In the genomic region with DNA sequence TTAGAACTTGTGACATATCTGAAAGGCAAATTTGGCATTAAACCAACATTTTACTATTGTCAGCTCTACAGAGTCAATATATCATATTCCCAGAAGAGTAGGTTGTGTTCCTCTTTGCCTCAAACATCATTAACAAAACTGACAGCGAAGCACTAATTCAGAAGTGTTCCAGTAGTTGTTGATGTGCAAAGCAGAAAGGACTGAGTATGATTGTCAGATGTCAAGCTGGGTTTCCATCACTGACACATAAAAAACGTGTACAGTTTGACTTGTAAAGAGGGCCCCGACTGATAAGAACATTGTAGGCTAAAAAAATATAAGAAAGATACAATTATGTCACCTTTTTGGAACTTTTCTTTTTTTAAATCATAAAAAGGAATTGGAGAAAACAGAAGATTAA, we compare ENCODE assay signal across 25 cellular contexts.
DNase-seq lines count a peak whose midpoint lies in the region; ATAC-seq, FAIRE-seq and TF ChIP-seq lines count a peak whose summit lies in the region.
"Had no signal": no experiment of that assay in that cellular context is flagged by ENCODE, and none has a peak within 500 bp of the region (broad histone marks: within the 10 kb centered on the region; RNA-seq: fewer than 3 reads in every experiment).

No MANE protein-coding gene starts in this region.

- no peaks in the 10 kb centered on the region; a peak in 1 of 5 replicates for H3K4me1 ChIP-seq in K562 (replicated peaks in 1 of 2; ENCODE audit: control insufficient read depth in 2 of 2, insufficient read depth in 2 of 2, low read length in 2 of 2)
- no peaks in the 10 kb centered on the region for H3K4me1 ChIP-seq in CD8-positive, alpha-beta T cell (ENCODE audit: insufficient read depth, low read length)
- H3K4me1 ChIP-seq: gastrocnemius medialis, sigmoid colon had no signal

- no peaks in the 10 kb centered on the region for H3K36me3 Mint-ChIP-seq in CD8-positive, alpha-beta T cell
- H3K36me3 Mint-ChIP-seq: memory B cell; stimulated activated effector memory CD8-positive, alpha-beta T cell treated with anti-CD3 and anti-CD28 coated beads, Interleukin-12 subunit alpha, Interleukin-12 subunit beta, amount 100 ng/mL, for 72 hours had no signal

- H3K9me1 ChIP-seq in K562 (ENCODE audit: control insufficient read depth, insufficient read depth, low read length) = no peaks in the 10 kb centered on the region

- TF ChIP-seq EP300 in K562 (IDR thresholded peaks at IDR 0.05; ENCODE audit: low read length) = no peak

- BruUV-seq in K562 (replicated peaks; lab: Mats Ljungman, UMichigan) = no TSS peak

- H3K36me3 ChIP-seq in K562 (ENCODE audit: control insufficient read depth, insufficient read depth, low read length) = no peaks in the 10 kb centered on the region
- H3K36me3 ChIP-seq in CD8-positive, alpha-beta T cell (ENCODE audit: insufficient read depth, low read length) = no peaks in the 10 kb centered on the region
- H3K36me3 ChIP-seq: gastrocnemius medialis, sigmoid colon had no signal

- ATAC-seq in K562 = no peak
- no peak for ATAC-seq in CD8-positive, alpha-beta T cell
- ATAC-seq: activated CD4-positive, CD25-positive, alpha-beta regulatory T cell treated with anti-CD3 and anti-CD28 coated beads, Interleukin-2, amount 50 U/mL, for 24 hours; gastrocnemius medialis; GM23338; stimulated activated effector memory CD8-positive, alpha-beta T cell treated with anti-CD3 and anti-CD28 coated beads, Interleukin-12 subunit alpha, Interleukin-12 subunit beta, amount 100 ng/mL, for 72 hours had no signal

- H3K4me2 ChIP-seq in K562 (ENCODE audit: insufficient read depth, low read length) = no peak overlapping the region
- H3K4me2 ChIP-seq: GM23338, SK-N-SH had no signal

- H3K27me3 ChIP-seq in K562 (ENCODE audit: control insufficient read depth in 2 of 2, insufficient read depth in 2 of 2, low read length in 2 of 2) = no peaks in the 10 kb centered on the region; a peak in 1 of 5 replicates
- no peaks in the 10 kb centered on the region for H3K27me3 ChIP-seq in CD8-positive, alpha-beta T cell (ENCODE audit: insufficient read depth, low read length)
- H3K27me3 ChIP-seq: gastrocnemius medialis, sigmoid colon had no signal

- H3K4me3 Mint-ChIP-seq in CD8-positive, alpha-beta T cell = no peak overlapping the region
- H3K4me3 Mint-ChIP-seq: activated naive CD4-positive, alpha-beta T cell treated with anti-CD3 and anti-CD28 coated beads for 36 hours; GM23338; memory B cell; stimulated activated effector memory CD8-positive, alpha-beta T cell treated with anti-CD3 and anti-CD28 coated beads, Interleukin-12 subunit alpha, Interleukin-12 subunit beta, amount 100 ng/mL, for 72 hours; T-helper 1 cell treated with Interleukin-12 subunit alpha and Interleukin-12 subunit beta and Interleukin-4 antibody, amounts not matched to agents 30 μg/mL and 1 μg/mL, for 36 hours; type B pancreatic cell had no signal

- no peaks in the 10 kb centered on the region for H3K9me3 Mint-ChIP-seq in CD8-positive, alpha-beta T cell
- H3K9me3 Mint-ChIP-seq: GM23338 had no signal

- H3K27ac Mint-ChIP-seq in CD8-positive, alpha-beta T cell = no peak overlapping the region
- H3K27ac Mint-ChIP-seq: activated naive CD4-positive, alpha-beta T cell treated with anti-CD3 and anti-CD28 coated beads for 36 hours; GM23338; memory B cell; progenitor cell of endocrine pancreas; stimulated activated effector memory CD8-positive, alpha-beta T cell treated with anti-CD3 and anti-CD28 coated beads, Interleukin-12 subunit alpha, Interleukin-12 subunit beta, amount 100 ng/mL, for 72 hours; T-helper 1 cell treated with Interleukin-12 subunit alpha and Interleukin-12 subunit beta and Interleukin-4 antibody, amounts not matched to agents 30 μg/mL and 1 μg/mL, for 36 hours; type B pancreatic cell had no signal

- TF ChIP-seq POLR2A in K562 (conservative IDR thresholded peaks at IDR 0.05) = no peak

- no peaks in the 10 kb centered on the region for H3K9me3 ChIP-seq in K562 (replicated peaks; ENCODE audit: control insufficient read depth, insufficient read depth, low read depth, low read length)
- H3K9me3 ChIP-seq in CD8-positive, alpha-beta T cell (ENCODE audit: low read length) = no peaks in the 10 kb centered on the region
- H3K9me3 ChIP-seq: gastrocnemius medialis, sigmoid colon, SK-N-SH had no signal

- no peak for TF ChIP-seq CTCF in K562 (IDR thresholded peaks at IDR 0.05 in 2 of 3, conservative IDR thresholded peaks at IDR 0.05 in 1 of 3; ENCODE audit: insufficient read depth in 2 of 3, low read depth in 1 of 3, low read length in 3 of 3)
- TF ChIP-seq CTCF in CD8-positive, alpha-beta T cell (IDR thresholded peaks at IDR 0.05) = no peak

- H3K4me3 ChIP-seq in K562 = no peak overlapping the region
- no peak overlapping the region for H3K4me3 ChIP-seq in CD8-positive, alpha-beta T cell (ENCODE audit: low read depth, low read length)
- H3K4me3 ChIP-seq: gastrocnemius medialis, GM23338, sigmoid colon had no signal

- intact Hi-C loops in K562 (cut with micrococcal nuclease) = no loop called here
- intact Hi-C loops in CD8-positive, alpha-beta T cell (cut with DNase I, micrococcal nuclease) = no loop called here

- in situ Hi-C loops in K562 (cut with MboI) = no loop called here

- no peaks in the 10 kb centered on the region for H4K20me1 ChIP-seq in K562 (replicated peaks; ENCODE audit: control insufficient read depth, insufficient read depth, low read length)

- H3K9ac ChIP-seq in K562 (ENCODE audit: insufficient read depth in 1 of 2, low read depth in 2 of 2, low read length in 2 of 2) = no peak overlapping the region
- H3K9ac ChIP-seq: SK-N-SH had no signal

- POLR2A ChIA-PET in HEK293T (lab: Yijun Ruan, JAX) = interaction anchor here (1.1 kb wide), 1 partner anchor 101 kb away, joined by 3 read pairs; no protein-coding TSS in a partner anchor
- POLR2A ChIA-PET in K562 (lab: Yijun Ruan, JAX) = interaction anchor here (1.0 kb wide), 1 partner anchor 10 kb away, joined by 3 read pairs; no protein-coding TSS in a partner anchor
- POLR2A ChIA-PET in CD8-positive, alpha-beta T cell (lab: Charles Lee) = no interaction called here

- no peak overlapping the region for H3K27ac ChIP-seq in K562 (ENCODE audit: extremely low read depth, low read depth, low read length)
- no peak overlapping the region for H3K27ac ChIP-seq in CD8-positive, alpha-beta T cell (ENCODE audit: low read depth, low read length)
- H3K27ac ChIP-seq: C4-2B, gastrocnemius medialis, sigmoid colon had no signal

- CTCF ChIA-PET in HEK293T (lab: Yijun Ruan, JAX) = interaction anchor here (1.2 kb wide), 1 partner anchor 73 kb away, joined by 4 read pairs; no protein-coding TSS in a partner anchor
- CTCF ChIA-PET in K562 (lab: Yijun Ruan, JAX; ENCODE audit: low intra/inter-chr PET ratio) = no interaction called here
- CTCF ChIA-PET in CD8-positive, alpha-beta T cell (lab: Charles Lee) = no interaction called here

- WGBS in K562 (ENCODE audit: insufficient coverage, low coverage, missing lambda C conversion rate) = 21% methylated on average over 3 of the region's 3 CpGs

- no peak for FAIRE-seq in K562 (lab: Jason Lieb, UNC)
- FAIRE-seq: D721Med, TTC549 had no signal

- no peak overlapping the region for H2AFZ ChIP-seq in K562 (ENCODE audit: low read depth, low read length)
- H2AFZ ChIP-seq: GM23338 had no signal

- TF ChIP-seq RAD21 in K562 (CRISPR knock-in tag; conservative IDR thresholded peaks at IDR 0.05 in 1 of 2, IDR thresholded peaks at IDR 0.05 in 1 of 2) = no peak

- DNase-seq in HEK293T (ENCODE audit: extremely low spot score) = no peak
- peak; percentile 41 for DNase-seq in NCI-H146 (lab: John Stamatoyannopoulos, UW)
- DNase-seq in NCI-H2196 treated with DMSO at 0.1 percent for 48 hours (lab: John Stamatoyannopoulos, UW; ENCODE audit: unreplicated experiment) = peak; percentile 41
- DNase-seq in K562 (ENCODE audit: extremely low read depth in 1 of 4, low spot score in 3 of 4) = no peak
- no peak for DNase-seq in NOMO-1 (lab: John Stamatoyannopoulos, UW; ENCODE audit: unreplicated experiment in 2 of 2)
- DNase-seq in anterior cingulate cortex (lab: John Stamatoyannopoulos, UW) = no peak
- DNase-seq in CD8-positive, alpha-beta T cell = no peak
- DNase-seq: activated CD4-positive, alpha-beta T cell treated with anti-CD3 and anti-CD28 coated beads, Interleukin-2, amount 50 U/mL, for 48 hours; activated naive CD4-positive, alpha-beta T cell treated with anti-CD3 and anti-CD28 coated beads for 36 hours; gastrocnemius medialis; hippocampal formation; NCI-H524 treated with DMSO at 0.1 percent for 48 hours; sigmoid colon; SK-N-SH; stimulated activated CD4-positive, alpha-beta T cell treated with anti-CD3 and anti-CD28 coated beads, Interleukin-4, amount 100 ng/mL, for 24 hours had no signal

- H3K27me3 Mint-ChIP-seq in CD8-positive, alpha-beta T cell (ENCODE audit: low read depth) = no peaks in the 10 kb centered on the region
- H3K27me3 Mint-ChIP-seq: memory B cell, progenitor cell of endocrine pancreas, type B pancreatic cell had no signal

- H3K4me1 Mint-ChIP-seq in CD8-positive, alpha-beta T cell (ENCODE audit: low read depth) = no peaks in the 10 kb centered on the region
- H3K4me1 Mint-ChIP-seq: stimulated activated effector memory CD8-positive, alpha-beta T cell treated with anti-CD3 and anti-CD28 coated beads, Interleukin-12 subunit alpha, Interleukin-12 subunit beta, amount 100 ng/mL, for 72 hours had no signal

- no peaks in the 10 kb centered on the region for H3K79me2 ChIP-seq in K562 (ENCODE audit: control insufficient read depth, insufficient read depth, low read length)

TF ChIP-seq in HEK293T, 16 proteins besides CTCF, POLR2A, EP300 and RAD21:
- TF ChIP-seq L3MBTL2 (conservative IDR thresholded peaks at IDR 0.05) = no peak
- TF ChIP-seq, protein P1, sequence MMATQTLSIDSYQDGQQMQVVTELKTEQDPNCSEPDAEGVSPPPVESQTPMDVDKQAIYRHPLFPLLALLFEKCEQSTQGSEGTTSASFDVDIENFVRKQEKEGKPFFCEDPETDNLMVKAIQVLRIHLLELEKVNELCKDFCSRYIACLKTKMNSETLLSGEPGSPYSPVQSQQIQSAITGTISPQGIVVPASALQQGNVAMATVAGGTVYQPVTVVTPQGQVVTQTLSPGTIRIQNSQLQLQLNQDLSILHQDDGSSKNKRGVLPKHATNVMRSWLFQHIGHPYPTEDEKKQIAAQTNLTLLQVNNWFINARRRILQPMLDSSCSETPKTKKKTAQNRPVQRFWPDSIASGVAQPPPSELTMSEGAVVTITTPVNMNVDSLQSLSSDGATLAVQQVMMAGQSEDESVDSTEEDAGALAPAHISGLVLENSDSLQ (IDR thresholded peaks at IDR 0.05) = peak; percentile 68

Comparison
In these comparisons a context has a peak if more than half of its experiments do, and no peak if none do; other contexts are left out.
1. DNase-seq: peak in NCI-H146 (single experiment) and NCI-H2196 treated with DMSO at 0.1 percent for 48 hours (single experiment); none in HEK293T (single experiment), K562 (0 of 4), NOMO-1 (0 of 2), anterior cingulate cortex (0 of 58) and CD8-positive, alpha-beta T cell (0 of 7).